ENCODE assay signal across 1 cellular context in the genomic region with DNA sequence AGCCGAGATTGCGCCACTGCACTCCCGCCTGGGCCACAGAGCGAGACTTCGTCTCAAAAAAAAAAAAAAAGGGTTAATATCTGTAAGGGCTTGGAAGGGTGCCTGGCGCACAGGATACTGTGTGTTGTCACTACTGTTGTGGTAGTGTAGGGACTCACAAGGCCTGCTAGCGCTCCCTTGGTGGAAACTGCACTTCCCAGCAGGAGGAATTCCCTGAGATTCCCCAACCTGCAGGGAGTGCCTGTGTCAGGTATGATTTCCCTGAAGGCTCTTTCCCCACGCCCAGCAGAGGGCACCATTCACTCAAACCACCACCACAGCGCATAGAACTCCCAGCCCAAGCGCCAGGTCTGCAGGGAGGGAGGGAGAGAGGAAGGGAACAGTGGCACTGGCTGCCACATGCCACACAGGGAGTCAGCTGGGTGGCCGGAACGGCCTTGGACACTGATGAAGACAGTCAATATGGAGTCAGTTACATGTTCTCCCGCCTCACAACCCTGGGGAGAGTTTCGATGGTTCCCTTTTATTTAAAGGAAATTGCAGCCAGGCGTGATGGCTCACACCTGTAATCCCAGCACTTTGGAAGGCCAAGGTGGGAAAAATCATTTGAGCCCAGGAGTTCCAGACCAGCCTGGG.
TF ChIP-seq lines count a peak whose summit lies in the region.

No MANE protein-coding gene starts in this region.

TF ChIP-seq in H1, 55 proteins besides CTCF, POLR2A, EP300 and RAD21:
- TF ChIP-seq HDAC2 (IDR thresholded peaks at IDR 0.05; ENCODE audit: borderline replicate concordance in 1 of 2, low read depth in 2 of 2, low read length in 2 of 2) (peak in 1 of 2 experiments; percentile 95; a peak in 2 of 4 replicates), RFX5 (IDR thresholded peaks at IDR 0.05; ENCODE audit: borderline replicate concordance, low read depth, low read length) (no peak), SIN3A (conservative IDR thresholded peaks at IDR 0.05 in 1 of 2, IDR thresholded peaks at IDR 0.05 in 1 of 2; ENCODE audit: low read depth in 1 of 2, low read length in 2 of 2) (peak; percentile 52 to 78; a peak in 1 of 4 replicates), POU5F1 (IDR thresholded peaks at IDR 0.05; ENCODE audit: low read depth, low read length) (no peak), CREB1 (IDR thresholded peaks at IDR 0.05) (no peak; the same call in 1 of the 2 replicates), SP1 (IDR thresholded peaks at IDR 0.05; ENCODE audit: low read depth, low read length) (peak; percentile 50; the same call in 1 of the 2 replicates), SRF (IDR thresholded peaks at IDR 0.05; ENCODE audit: low read depth, low read length) (no peak), SIX5 (IDR thresholded peaks at IDR 0.05; ENCODE audit: low read depth, low read length) (no peak), MAFK (IDR thresholded peaks at IDR 0.05; ENCODE audit: low read depth, low read length) (no peak), GABPA (IDR thresholded peaks at IDR 0.05; ENCODE audit: borderline replicate concordance, insufficient read depth, low read length) (peak; percentile 59; the same call in 1 of the 2 replicates), SIRT6 (IDR thresholded peaks at IDR 0.05; ENCODE audit: low read length) (no peak), NANOG (IDR thresholded peaks at IDR 0.05; ENCODE audit: insufficient read depth, low read depth, low read length, poor library complexity, severe bottlenecking) (peak; percentile 33), CHD2 (IDR thresholded peaks at IDR 0.05; ENCODE audit: low read length) (no peak), RBBP5 (IDR thresholded peaks at IDR 0.05; ENCODE audit: borderline replicate concordance, low read depth, low read length) (no peak), TEAD4 (IDR thresholded peaks at IDR 0.05; ENCODE audit: low read depth, low read length) (peak; percentile 91), BACH1 (IDR thresholded peaks at IDR 0.05; ENCODE audit: low read length) (peak; percentile 81), BCL11A (IDR thresholded peaks at IDR 0.05; ENCODE audit: low read depth in 2 of 2, low read length in 2 of 2) (no peak), TBP (IDR thresholded peaks at IDR 0.05; ENCODE audit: low read depth, low read length) (no peak), KDM5A (IDR thresholded peaks at IDR 0.05; ENCODE audit: low read length) (peak; percentile 36; the same call in 1 of the 2 replicates), NRF1 (IDR thresholded peaks at IDR 0.05; ENCODE audit: low read depth, low read length) (no peak), KDM1A (IDR thresholded peaks at IDR 0.05; ENCODE audit: borderline replicate concordance, low read length) (peak; percentile 52; the same call in 1 of the 2 replicates), EZH2 (IDR thresholded peaks at IDR 0.05; ENCODE audit: low read depth, low read length, severe bottlenecking) (no peak), SAP30 (IDR thresholded peaks at IDR 0.05; ENCODE audit: insufficient read depth, insufficient replicate concordance, low read length) (no peak), JUND (IDR thresholded peaks at IDR 0.05; ENCODE audit: low read length) (peak; percentile 51; the same call in 1 of the 2 replicates), TCF12 (IDR thresholded peaks at IDR 0.05; ENCODE audit: low read depth, low read length) (0 out of 2 replicates have a peak, but pooled peaks have one; percentile 4)
- TF ChIP-seq, protein P1, sequence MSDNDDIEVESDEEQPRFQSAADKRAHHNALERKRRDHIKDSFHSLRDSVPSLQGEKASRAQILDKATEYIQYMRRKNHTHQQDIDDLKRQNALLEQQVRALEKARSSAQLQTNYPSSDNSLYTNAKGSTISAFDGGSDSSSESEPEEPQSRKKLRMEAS (IDR thresholded peaks at IDR 0.05): peak; percentile 85
- TF ChIP-seq, protein P2, sequence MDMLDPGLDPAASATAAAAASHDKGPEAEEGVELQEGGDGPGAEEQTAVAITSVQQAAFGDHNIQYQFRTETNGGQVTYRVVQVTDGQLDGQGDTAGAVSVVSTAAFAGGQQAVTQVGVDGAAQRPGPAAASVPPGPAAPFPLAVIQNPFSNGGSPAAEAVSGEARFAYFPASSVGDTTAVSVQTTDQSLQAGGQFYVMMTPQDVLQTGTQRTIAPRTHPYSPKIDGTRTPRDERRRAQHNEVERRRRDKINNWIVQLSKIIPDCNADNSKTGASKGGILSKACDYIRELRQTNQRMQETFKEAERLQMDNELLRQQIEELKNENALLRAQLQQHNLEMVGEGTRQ (IDR thresholded peaks at IDR 0.05; ENCODE audit: low read length): 0 out of 2 replicates have a peak, but pooled peaks have one; percentile 13
- TF ChIP-seq, protein P3, sequence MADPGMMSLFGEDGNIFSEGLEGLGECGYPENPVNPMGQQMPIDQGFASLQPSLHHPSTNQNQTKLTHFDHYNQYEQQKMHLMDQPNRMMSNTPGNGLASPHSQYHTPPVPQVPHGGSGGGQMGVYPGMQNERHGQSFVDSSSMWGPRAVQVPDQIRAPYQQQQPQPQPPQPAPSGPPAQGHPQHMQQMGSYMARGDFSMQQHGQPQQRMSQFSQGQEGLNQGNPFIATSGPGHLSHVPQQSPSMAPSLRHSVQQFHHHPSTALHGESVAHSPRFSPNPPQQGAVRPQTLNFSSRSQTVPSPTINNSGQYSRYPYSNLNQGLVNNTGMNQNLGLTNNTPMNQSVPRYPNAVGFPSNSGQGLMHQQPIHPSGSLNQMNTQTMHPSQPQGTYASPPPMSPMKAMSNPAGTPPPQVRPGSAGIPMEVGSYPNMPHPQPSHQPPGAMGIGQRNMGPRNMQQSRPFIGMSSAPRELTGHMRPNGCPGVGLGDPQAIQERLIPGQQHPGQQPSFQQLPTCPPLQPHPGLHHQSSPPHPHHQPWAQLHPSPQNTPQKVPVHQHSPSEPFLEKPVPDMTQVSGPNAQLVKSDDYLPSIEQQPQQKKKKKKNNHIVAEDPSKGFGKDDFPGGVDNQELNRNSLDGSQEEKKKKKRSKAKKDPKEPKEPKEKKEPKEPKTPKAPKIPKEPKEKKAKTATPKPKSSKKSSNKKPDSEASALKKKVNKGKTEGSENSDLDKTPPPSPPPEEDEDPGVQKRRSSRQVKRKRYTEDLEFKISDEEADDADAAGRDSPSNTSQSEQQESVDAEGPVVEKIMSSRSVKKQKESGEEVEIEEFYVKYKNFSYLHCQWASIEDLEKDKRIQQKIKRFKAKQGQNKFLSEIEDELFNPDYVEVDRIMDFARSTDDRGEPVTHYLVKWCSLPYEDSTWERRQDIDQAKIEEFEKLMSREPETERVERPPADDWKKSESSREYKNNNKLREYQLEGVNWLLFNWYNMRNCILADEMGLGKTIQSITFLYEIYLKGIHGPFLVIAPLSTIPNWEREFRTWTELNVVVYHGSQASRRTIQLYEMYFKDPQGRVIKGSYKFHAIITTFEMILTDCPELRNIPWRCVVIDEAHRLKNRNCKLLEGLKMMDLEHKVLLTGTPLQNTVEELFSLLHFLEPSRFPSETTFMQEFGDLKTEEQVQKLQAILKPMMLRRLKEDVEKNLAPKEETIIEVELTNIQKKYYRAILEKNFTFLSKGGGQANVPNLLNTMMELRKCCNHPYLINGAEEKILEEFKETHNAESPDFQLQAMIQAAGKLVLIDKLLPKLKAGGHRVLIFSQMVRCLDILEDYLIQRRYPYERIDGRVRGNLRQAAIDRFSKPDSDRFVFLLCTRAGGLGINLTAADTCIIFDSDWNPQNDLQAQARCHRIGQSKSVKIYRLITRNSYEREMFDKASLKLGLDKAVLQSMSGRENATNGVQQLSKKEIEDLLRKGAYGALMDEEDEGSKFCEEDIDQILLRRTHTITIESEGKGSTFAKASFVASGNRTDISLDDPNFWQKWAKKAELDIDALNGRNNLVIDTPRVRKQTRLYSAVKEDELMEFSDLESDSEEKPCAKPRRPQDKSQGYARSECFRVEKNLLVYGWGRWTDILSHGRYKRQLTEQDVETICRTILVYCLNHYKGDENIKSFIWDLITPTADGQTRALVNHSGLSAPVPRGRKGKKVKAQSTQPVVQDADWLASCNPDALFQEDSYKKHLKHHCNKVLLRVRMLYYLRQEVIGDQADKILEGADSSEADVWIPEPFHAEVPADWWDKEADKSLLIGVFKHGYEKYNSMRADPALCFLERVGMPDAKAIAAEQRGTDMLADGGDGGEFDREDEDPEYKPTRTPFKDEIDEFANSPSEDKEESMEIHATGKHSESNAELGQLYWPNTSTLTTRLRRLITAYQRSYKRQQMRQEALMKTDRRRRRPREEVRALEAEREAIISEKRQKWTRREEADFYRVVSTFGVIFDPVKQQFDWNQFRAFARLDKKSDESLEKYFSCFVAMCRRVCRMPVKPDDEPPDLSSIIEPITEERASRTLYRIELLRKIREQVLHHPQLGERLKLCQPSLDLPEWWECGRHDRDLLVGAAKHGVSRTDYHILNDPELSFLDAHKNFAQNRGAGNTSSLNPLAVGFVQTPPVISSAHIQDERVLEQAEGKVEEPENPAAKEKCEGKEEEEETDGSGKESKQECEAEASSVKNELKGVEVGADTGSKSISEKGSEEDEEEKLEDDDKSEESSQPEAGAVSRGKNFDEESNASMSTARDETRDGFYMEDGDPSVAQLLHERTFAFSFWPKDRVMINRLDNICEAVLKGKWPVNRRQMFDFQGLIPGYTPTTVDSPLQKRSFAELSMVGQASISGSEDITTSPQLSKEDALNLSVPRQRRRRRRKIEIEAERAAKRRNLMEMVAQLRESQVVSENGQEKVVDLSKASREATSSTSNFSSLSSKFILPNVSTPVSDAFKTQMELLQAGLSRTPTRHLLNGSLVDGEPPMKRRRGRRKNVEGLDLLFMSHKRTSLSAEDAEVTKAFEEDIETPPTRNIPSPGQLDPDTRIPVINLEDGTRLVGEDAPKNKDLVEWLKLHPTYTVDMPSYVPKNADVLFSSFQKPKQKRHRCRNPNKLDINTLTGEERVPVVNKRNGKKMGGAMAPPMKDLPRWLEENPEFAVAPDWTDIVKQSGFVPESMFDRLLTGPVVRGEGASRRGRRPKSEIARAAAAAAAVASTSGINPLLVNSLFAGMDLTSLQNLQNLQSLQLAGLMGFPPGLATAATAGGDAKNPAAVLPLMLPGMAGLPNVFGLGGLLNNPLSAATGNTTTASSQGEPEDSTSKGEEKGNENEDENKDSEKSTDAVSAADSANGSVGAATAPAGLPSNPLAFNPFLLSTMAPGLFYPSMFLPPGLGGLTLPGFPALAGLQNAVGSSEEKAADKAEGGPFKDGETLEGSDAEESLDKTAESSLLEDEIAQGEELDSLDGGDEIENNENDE (IDR thresholded peaks at IDR 0.05; ENCODE audit: insufficient replicate concordance, low read length): no peak
- TF ChIP-seq, protein P4, sequence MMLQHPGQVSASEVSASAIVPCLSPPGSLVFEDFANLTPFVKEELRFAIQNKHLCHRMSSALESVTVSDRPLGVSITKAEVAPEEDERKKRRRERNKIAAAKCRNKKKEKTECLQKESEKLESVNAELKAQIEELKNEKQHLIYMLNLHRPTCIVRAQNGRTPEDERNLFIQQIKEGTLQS (IDR thresholded peaks at IDR 0.05; ENCODE audit: insufficient read depth, low read depth, low read length): no peak
- TF ChIP-seq, protein P5, sequence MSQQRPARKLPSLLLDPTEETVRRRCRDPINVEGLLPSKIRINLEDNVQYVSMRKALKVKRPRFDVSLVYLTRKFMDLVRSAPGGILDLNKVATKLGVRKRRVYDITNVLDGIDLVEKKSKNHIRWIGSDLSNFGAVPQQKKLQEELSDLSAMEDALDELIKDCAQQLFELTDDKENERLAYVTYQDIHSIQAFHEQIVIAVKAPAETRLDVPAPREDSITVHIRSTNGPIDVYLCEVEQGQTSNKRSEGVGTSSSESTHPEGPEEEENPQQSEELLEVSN (IDR thresholded peaks at IDR 0.05): 0 out of 2 replicates have a peak, but pooled peaks have one; percentile 30
